Comparison of ENCODE assay signal across 9 cellular contexts in the genomic region with DNA sequence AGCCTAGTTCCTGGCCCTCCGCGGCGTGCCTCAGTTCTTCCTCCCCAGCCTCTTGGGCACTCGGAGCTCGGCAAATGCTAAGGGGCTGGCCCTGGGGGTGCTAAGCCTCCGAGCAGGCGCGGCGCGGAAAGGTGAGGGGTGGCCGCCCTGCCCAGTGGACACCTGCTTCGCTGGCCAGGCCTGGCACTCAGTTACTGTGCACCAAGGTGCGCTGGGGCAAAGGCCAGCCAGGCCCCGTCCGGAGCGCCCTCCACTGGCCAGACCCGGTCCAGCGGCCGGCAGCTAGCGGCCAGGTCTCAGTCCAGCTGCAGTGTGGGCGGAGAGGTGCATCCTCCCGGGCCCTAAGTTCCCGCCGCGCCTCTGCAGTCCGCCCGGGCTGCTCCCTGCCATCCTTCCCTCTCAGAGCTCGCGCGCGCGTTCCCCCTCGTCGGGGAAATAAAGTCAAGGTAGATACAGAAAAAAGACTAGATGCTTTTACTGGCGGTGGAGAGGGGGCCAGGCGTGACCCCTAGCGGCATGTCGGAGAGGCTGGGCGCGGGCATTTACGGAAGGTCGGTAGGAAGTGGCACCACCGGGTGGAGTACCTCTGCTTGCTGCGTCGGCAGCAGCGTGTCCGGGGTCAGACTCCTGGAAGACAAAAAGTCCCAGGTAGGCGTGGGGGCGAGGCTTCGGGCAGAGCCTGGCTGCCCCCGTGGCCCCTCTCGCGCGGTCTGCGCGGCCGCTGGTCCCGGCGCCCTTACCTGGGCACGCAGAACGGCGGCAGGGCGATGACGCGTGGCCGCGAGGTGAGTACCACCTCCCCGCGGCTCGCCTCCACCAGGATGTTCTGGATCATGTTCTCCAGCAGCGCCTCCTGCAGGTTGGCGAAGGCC. TPM values are rescaled to one million over a fixed set of nuclear protein-coding genes. Genes with fewer than 3 reads are reported as not detected.
A peak's percentile ranks its signal among the peaks of the same experiment; 100 is the strongest.
DNase-seq lines count a peak whose midpoint lies in the region; ATAC-seq and TF ChIP-seq lines count a peak whose summit lies in the region.
"Had no signal": no experiment of that assay in that cellular context is flagged by ENCODE, and none has a peak within 500 bp of the region (broad histone marks: within the 10 kb centered on the region; RNA-seq: fewer than 3 reads in every experiment).

No MANE protein-coding gene starts in this region.

- H3K36me3 ChIP-seq in GM06990 (ENCODE audit: control insufficient read depth, insufficient read depth, low read length) (no peaks in the 10 kb centered on the region), psoas muscle (ENCODE audit: insufficient read depth in 1 of 2, low read depth in 1 of 2) (no peaks in the 10 kb centered on the region)

- no peak overlapping the region for H3K27ac ChIP-seq in psoas muscle

- H3K9me3 Mint-ChIP-seq in activated T-cell treated with anti-CD3 and anti-CD28 coated beads, Interleukin-2, amount 50 U/mL, for 24 hours: no peaks in the 10 kb centered on the region

- peak in 3 of 4 donors; percentile 56 to 75 (median 67) for ATAC-seq in psoas muscle
- ATAC-seq in GM21619 (IDR thresholded peaks at IDR 0.05; ENCODE audit: unreplicated experiment): no peak
- no peak for ATAC-seq in GM19395 (IDR thresholded peaks at IDR 0.05; ENCODE audit: unreplicated experiment)

- peak overlapping the region; percentile 59 for H3K4me3 Mint-ChIP-seq in activated T-cell treated with anti-CD3 and anti-CD28 coated beads, Interleukin-2, amount 50 U/mL, for 24 hours

- no peak for DNase-seq in GM06990 (ENCODE audit: extremely low read depth, insufficient read length)
- peak; percentile 83 to 92 for DNase-seq in NCI-H2081 (lab: John Stamatoyannopoulos, UW)
- peak; percentile 69 for DNase-seq in activated T-cell treated with anti-CD3 and anti-CD28 coated beads, Interleukin-2, amount 50 U/mL, for 24 hours
- no peak for DNase-seq in fibroblast of the aortic adventitia (ENCODE audit: low read depth)
- peak in 1 of 2 donors; percentile 41 for DNase-seq in psoas muscle
- DNase-seq in germinal center (ENCODE audit: low spot score): no peak

- peak; percentile 37 for TF ChIP-seq CTCF in GM06990 (IDR thresholded peaks at IDR 0.05; ENCODE audit: insufficient read depth, low read length, poor library complexity, severe bottlenecking)
- peak; percentile 37 for TF ChIP-seq CTCF in fibroblast of the aortic adventitia (IDR thresholded peaks at IDR 0.05; ENCODE audit: insufficient read depth, low read length)
- TF ChIP-seq CTCF in psoas muscle (IDR thresholded peaks at IDR 0.05): peak; percentile 22

- peaks cover 3% of the 10 kb centered on the region; the same call in 1 of the 2 replicates for H3K27me3 ChIP-seq in GM06990 (replicated peaks; ENCODE audit: control insufficient read depth, insufficient read depth, low read length)
- peaks cover 0 to 82% (median 22%) of the 10 kb centered on the region in 3 donors for H3K27me3 ChIP-seq in psoas muscle (ENCODE audit: insufficient read depth in 3 of 3, low read length in 2 of 3)

- 0 to 3% (median 2%) methylated on average over 60 to 72 of the region's 72 CpGs for WGBS in psoas muscle, 3 donors

- H3K4me3 ChIP-seq in GM06990 (replicated peaks; ENCODE audit: low read depth, low read length): no peak overlapping the region
- H3K4me3 ChIP-seq in fibroblast of the aortic adventitia (ENCODE audit: low read depth, low read length): no peak overlapping the region
- peak overlapping the region; percentile 18 for H3K4me3 ChIP-seq in psoas muscle

- peaks cover 87% of the 10 kb centered on the region for H3K27me3 Mint-ChIP-seq in activated T-cell treated with anti-CD3 and anti-CD28 coated beads, Interleukin-2, amount 50 U/mL, for 24 hours

- intact Hi-C loops in psoas muscle (cut with DNase I): no loop called here

- peaks cover 13% of the 10 kb centered on the region for H3K4me1 ChIP-seq in psoas muscle

- H3K9me3 ChIP-seq in psoas muscle: no peaks in the 10 kb centered on the region

- no peak overlapping the region for H3K27ac Mint-ChIP-seq in activated T-cell treated with anti-CD3 and anti-CD28 coated beads, Interleukin-2, amount 50 U/mL, for 24 hours

- H3K36me3 Mint-ChIP-seq in activated T-cell treated with anti-CD3 and anti-CD28 coated beads, Interleukin-2, amount 50 U/mL, for 24 hours (ENCODE audit: low read depth): no peaks in the 10 kb centered on the region

- peaks cover 13% of the 10 kb centered on the region for H3K4me1 Mint-ChIP-seq in activated T-cell treated with anti-CD3 and anti-CD28 coated beads, Interleukin-2, amount 50 U/mL, for 24 hours (ENCODE audit: low read depth)

RNA-seq across cellular contexts. Expression of gene CRYBA2, which starts 9.4 kb away (rescaled TPM):
- total RNA-seq in fibroblast of the aortic adventitia (ENCODE audit: low replicate concordance) (not detected in 2 replicates), psoas muscle (not detected)
- under 1 TPM in 1 of 3 donors, not detected in 2; 0.08 TPM for polyA plus RNA-seq in psoas muscle
- total RNA-seq: T-helper 1 cell treated with Interleukin-12 subunit alpha and Interleukin-12 subunit beta and Interleukin-4 antibody, amounts not matched to agents 30 ng/mL and 1 ng/mL, for 36 hours had no signal

RNA-seq across cellular contexts. Expression of gene FEV, which starts 17.6 kb away (rescaled TPM):
- not detected in 2 replicates for total RNA-seq in fibroblast of the aortic adventitia (ENCODE audit: low replicate concordance)
- total RNA-seq in psoas muscle: not detected
- not detected for polyA plus RNA-seq in psoas muscle
- total RNA-seq: T-helper 1 cell treated with Interleukin-12 subunit alpha and Interleukin-12 subunit beta and Interleukin-4 antibody, amounts not matched to agents 30 ng/mL and 1 ng/mL, for 36 hours had no signal

RNA-seq across cellular contexts. Expression of gene CFAP65, which starts 38.7 kb away (rescaled TPM):
- total RNA-seq in fibroblast of the aortic adventitia (ENCODE audit: low replicate concordance) (not detected in 2 replicates), psoas muscle (not detected)
- not detected for polyA plus RNA-seq in psoas muscle
- total RNA-seq: T-helper 1 cell treated with Interleukin-12 subunit alpha and Interleukin-12 subunit beta and Interleukin-4 antibody, amounts not matched to agents 30 ng/mL and 1 ng/mL, for 36 hours had no signal

RNA-seq across cellular contexts. Expression of gene CDK5R2, which starts 43.2 kb away (rescaled TPM):
- total RNA-seq in fibroblast of the aortic adventitia (ENCODE audit: low replicate concordance) (not detected in 2 replicates), psoas muscle (not detected)
- under 1 TPM in 1 of 3 donors, not detected in 2; 0.03 TPM for polyA plus RNA-seq in psoas muscle
- total RNA-seq: T-helper 1 cell treated with Interleukin-12 subunit alpha and Interleukin-12 subunit beta and Interleukin-4 antibody, amounts not matched to agents 30 ng/mL and 1 ng/mL, for 36 hours had no signal

RNA-seq across cellular contexts. Expression of gene IHH, which starts 58.1 kb away (rescaled TPM):
- total RNA-seq in fibroblast of the aortic adventitia (ENCODE audit: low replicate concordance) (0.09 TPM in 1 of 2 replicates, not detected in the other), psoas muscle (not detected)
- under 1 TPM in 2 of 3 donors, not detected in 1; 0.03 to 0.12 TPM for polyA plus RNA-seq in psoas muscle
- total RNA-seq: T-helper 1 cell treated with Interleukin-12 subunit alpha and Interleukin-12 subunit beta and Interleukin-4 antibody, amounts not matched to agents 30 ng/mL and 1 ng/mL, for 36 hours had no signal

Comparison
In these comparisons a context has a peak if more than half of its experiments do, and no peak if none do; other contexts are left out.
1. DNase-seq: peak in NCI-H2081 (2 of 2) and activated T-cell treated with anti-CD3 and anti-CD28 coated beads, Interleukin-2, amount 50 U/mL, for 24 hours (single experiment); none in GM06990 (single experiment), fibroblast of the aortic adventitia (single experiment) and germinal center (single experiment).
2. ATAC-seq: peak in psoas muscle (3 of 4); none in GM21619 (single experiment) and GM19395 (single experiment).
3. Peak in every context shown above with its lines, with median percentiles within 50 percentile points of each other: CTCF ChIP-seq.